ENCODE assay signal across 8 cellular contexts in genomic region chr12:12172106-12172511, GRCh38.
DNase-seq lines count a peak whose midpoint lies in the region; TF ChIP-seq lines count a peak whose summit lies in the region.

No MANE protein-coding gene starts in this region.

- TF ChIP-seq CTCF in HFFc6 (IDR thresholded peaks at IDR 0.05) = no peak
- no peak for TF ChIP-seq CTCF in foreskin fibroblast (IDR thresholded peaks at IDR 0.05; ENCODE audit: low read depth, low read length)

- no peak overlapping the region; the same call in 1 of the 2 replicates for H3K27ac Mint-ChIP-seq in HFFc6

- H3K9me3 Mint-ChIP-seq in HFFc6 = no peaks in the 10 kb centered on the region

- H3K4me1 Mint-ChIP-seq in HFFc6 (ENCODE audit: low read depth) = peaks cover 14% of the 10 kb centered on the region

- no peak overlapping the region for H3K4me3 ChIP-seq in foreskin fibroblast (ENCODE audit: low read depth in 1 of 2, low read length in 2 of 2)

- H3K36me3 Mint-ChIP-seq in HFFc6 (ENCODE audit: low read depth) = no peaks in the 10 kb centered on the region

- H3K4me3 Mint-ChIP-seq in HFFc6 = no peak overlapping the region

- H3K27me3 Mint-ChIP-seq in HFFc6 (ENCODE audit: insufficient read depth) = no peaks in the 10 kb centered on the region

- DNase-seq in SIG-M5 treated with dmso at 0.1 percent for 504 hours (lab: John Stamatoyannopoulos, UW; ENCODE audit: unreplicated experiment) = peak; percentile 37
- no peak for DNase-seq in SIG-M5 (lab: John Stamatoyannopoulos, UW)
- DNase-seq in HFFc6 = peak; percentile 47
- DNase-seq in NOMO-1 treated with DMSO at 0.1 percent for 48 hours (lab: John Stamatoyannopoulos, UW; ENCODE audit: unreplicated experiment) = peak; percentile 51
- DNase-seq in foreskin fibroblast = peak; percentile 52 to 58
- no peak for DNase-seq in C1 segment of cervical spinal cord (lab: John Stamatoyannopoulos, UW)
- DNase-seq in NCI-H1436 treated with DMSO at 0.1 percent for 48 hours (lab: John Stamatoyannopoulos, UW) = no peak
- DNase-seq in medulla oblongata (ENCODE audit: extremely low spot score) = no peak

Comparison
In these comparisons a context has a peak if more than half of its experiments do, and no peak if none do; other contexts are left out.
1. DNase-seq: peak in SIG-M5 treated with dmso at 0.1 percent for 504 hours (single experiment), HFFc6 (single experiment), NOMO-1 treated with DMSO at 0.1 percent for 48 hours (single experiment) and foreskin fibroblast (2 of 2); none in SIG-M5 (single experiment), C1 segment of cervical spinal cord (0 of 14), NCI-H1436 treated with DMSO at 0.1 percent for 48 hours (single experiment) and medulla oblongata (single experiment).